Comparison of ENCODE assay signal across 12 cellular contexts in the genomic region with DNA sequence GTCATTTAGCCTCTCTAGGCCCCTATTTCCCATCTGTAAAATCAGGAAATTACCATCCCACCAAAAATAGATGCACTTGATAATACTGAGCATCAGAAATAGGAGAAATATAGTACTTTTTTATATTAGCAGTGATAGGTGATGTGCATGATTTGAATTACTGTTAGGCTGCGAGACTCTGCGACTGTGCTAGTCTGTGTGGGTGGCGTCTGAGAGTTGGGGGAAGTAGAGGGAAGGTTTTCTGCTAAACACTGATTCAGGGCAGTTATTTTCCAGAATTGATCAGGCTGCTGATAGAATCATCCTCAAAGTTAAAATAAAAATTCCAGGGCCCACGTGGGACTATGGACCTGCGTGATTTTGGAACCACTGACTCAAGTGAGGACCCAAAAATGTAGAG.
A peak's percentile ranks its signal among the peaks of the same experiment; 100 is the strongest.
DNase-seq lines count a peak whose midpoint lies in the region; ATAC-seq and TF ChIP-seq lines count a peak whose summit lies in the region.
"Had no signal": no experiment of that assay in that cellular context is flagged by ENCODE, and none has a peak within 500 bp of the region (broad histone marks: within the 10 kb centered on the region; RNA-seq: fewer than 3 reads in every experiment).

No MANE protein-coding gene starts in this region.

- peak; percentile 25 to 51 for DNase-seq in stimulated activated CD4-positive, alpha-beta T cell treated with anti-CD3 and anti-CD28 coated beads, Interleukin-4, amount 100 ng/mL, for 4 hours
- no peak for DNase-seq in stimulated activated CD4-positive, alpha-beta T cell treated with anti-CD3 and anti-CD28 coated beads, Interleukin-12 subunit alpha, Interleukin-12 subunit beta, amount 100 ng/mL, for 4 hours
- peak; percentile 26 to 40 for DNase-seq in activated CD4-positive, alpha-beta T cell treated with anti-CD3 and anti-CD28 coated beads, Interleukin-2, amount 50 U/mL, for 4 hours
- DNase-seq in germinal center (ENCODE audit: low spot score) (peak; percentile 23), vagina (ENCODE audit: extremely low spot score in 2 of 2) (no peak), NCI-H526 (lab: John Stamatoyannopoulos, UW) (no peak)
- DNase-seq: mesendoderm; NCI-H510A; stimulated activated CD8-positive, alpha-beta memory T cell treated with anti-CD3 and anti-CD28 coated beads, Interleukin-4, amount 100 ng/mL, for 48 hours had no signal

- H3K4me1 ChIP-seq in vagina: peaks cover 30% of the 10 kb centered on the region
- H3K4me1 ChIP-seq: parathyroid adenoma had no signal

- intact Hi-C loops in vagina (cut with DNase I): loop anchor here (5.0 kb wide), 1 partner anchor 213 kb away; no protein-coding TSS in a partner anchor

- ATAC-seq in GM21515 (IDR thresholded peaks at IDR 0.05; ENCODE audit: unreplicated experiment) (no peak), GM19395 (IDR thresholded peaks at IDR 0.05; ENCODE audit: unreplicated experiment) (no peak)

- TF ChIP-seq CTCF in vagina (IDR thresholded peaks at IDR 0.05): no peak

- peaks cover 0 to 39% of the 10 kb centered on the region in 2 donors for H3K36me3 ChIP-seq in vagina

- peak overlapping the region; percentile 65 for H3K27ac ChIP-seq in vagina
- H3K27ac ChIP-seq: parathyroid adenoma had no signal

- no peaks in the 10 kb centered on the region for H3K9me3 ChIP-seq in vagina

- no peaks in the 10 kb centered on the region for H3K27me3 ChIP-seq in vagina

- TF ChIP-seq POLR2A in vagina (IDR thresholded peaks at IDR 0.05): no peak

- H3K4me3 ChIP-seq in vagina: no peak overlapping the region

Comparison
In these comparisons a context has a peak if more than half of its experiments do, and no peak if none do; other contexts are left out.
1. DNase-seq: peak in stimulated activated CD4-positive, alpha-beta T cell treated with anti-CD3 and anti-CD28 coated beads, Interleukin-4, amount 100 ng/mL, for 4 hours (2 of 2), activated CD4-positive, alpha-beta T cell treated with anti-CD3 and anti-CD28 coated beads, Interleukin-2, amount 50 U/mL, for 4 hours (2 of 2) and germinal center (single experiment); none in stimulated activated CD4-positive, alpha-beta T cell treated with anti-CD3 and anti-CD28 coated beads, Interleukin-12 subunit alpha, Interleukin-12 subunit beta, amount 100 ng/mL, for 4 hours (single experiment), vagina (0 of 2) and NCI-H526 (0 of 2).